In genomic region chr13:29423050-29423449, GRCh38 we compare ENCODE assay signal across 31 cellular contexts.
"Had no signal": no experiment of that assay in that cellular context is flagged by ENCODE, and none has a peak within 500 bp of the region (broad histone marks: within the 10 kb centered on the region; RNA-seq: fewer than 3 reads in every experiment).

No MANE protein-coding gene starts in this region.

- DNase-seq: activated B cell treated with CpG ODN at 0.5 μM for 24 hours; activated CD4-positive, alpha-beta T cell treated with anti-CD3 and anti-CD28 coated beads for 48 hours; activated CD4-positive, alpha-beta T cell treated with anti-CD3 and anti-CD28 coated beads, Interleukin-2, amount 50 U/mL, for 4 hours; activated CD4-positive, CD25-positive, alpha-beta regulatory T cell treated with anti-CD3 and anti-CD28 coated beads, Interleukin-2, amount 50 U/mL, for 72 hours; activated CD8-positive, alpha-beta T cell treated with anti-CD3 and anti-CD28 coated beads for 36 hours; activated effector memory CD4-positive, alpha-beta T cell treated with anti-CD3 and anti-CD28 coated beads, Interleukin-2, amount 50 U/mL, for 16 hours; activated naive CD4-positive, alpha-beta T cell; activated naive CD4-positive, alpha-beta T cell treated with anti-CD3 and anti-CD28 coated beads, Interleukin-2, amount 50 U/mL, for 16 hours; activated naive CD8-positive, alpha-beta T cell treated with anti-CD3 and anti-CD28 coated beads for 36 hours; activated T-cell treated with anti-CD3 and anti-CD28 coated beads, Interleukin-2, amount 50 U/mL, for 1 hour; activated T-cell treated with anti-CD3 and anti-CD28 coated beads, Interleukin-2, amount 50 U/mL, for 72 hours; amniotic stem cell; aorta; brain microvascular endothelial cell; central memory CD4-positive, alpha-beta T cell; NCI-H1092 treated with DMSO at 0.1 percent for 48 hours; NCI-H1417; NCI-H146; NCI-H187; NCI-H2029 treated with DMSO at 0.1 percent for 48 hours; NCI-H2107; NCI-H345; NCI-H524 treated with DMSO at 0.1 percent for 48 hours; PC-9; Right ventricle myocardium superior; SW 1271; T-helper 1 cell; T-helper 2 cell; T-helper 9 cell had no signal

- H3K27ac Mint-ChIP-seq: activated B cell treated with CpG ODN at 0.5 μM for 24 hours; activated CD8-positive, alpha-beta T cell treated with anti-CD3 and anti-CD28 coated beads for 36 hours; activated naive CD8-positive, alpha-beta T cell treated with anti-CD3 and anti-CD28 coated beads for 36 hours; activated T-cell treated with anti-CD3 and anti-CD28 coated beads, Interleukin-2, amount 50 U/mL, for 72 hours; activated T-helper 17 cell treated with anti-CD3 and anti-CD28 coated beads, Interleukin-2, amount 50 U/mL, for 72 hours had no signal

- H3K4me3 ChIP-seq: PC-9 had no signal

- H3K4me3 Mint-ChIP-seq: activated B cell treated with CpG ODN at 0.5 μM for 24 hours; activated CD8-positive, alpha-beta T cell treated with anti-CD3 and anti-CD28 coated beads for 36 hours; activated naive CD8-positive, alpha-beta T cell treated with anti-CD3 and anti-CD28 coated beads for 36 hours; activated T-cell treated with anti-CD3 and anti-CD28 coated beads, Interleukin-2, amount 50 U/mL, for 72 hours; activated T-helper 17 cell treated with anti-CD3 and anti-CD28 coated beads, Interleukin-2, amount 50 U/mL, for 72 hours had no signal

- H3K27ac ChIP-seq: brain microvascular endothelial cell, PC-9, VCaP had no signal

- ATAC-seq: activated CD8-positive, alpha-beta T cell treated with anti-CD3 and anti-CD28 coated beads for 36 hours; activated T-cell treated with anti-CD3 and anti-CD28 coated beads, Interleukin-2, amount 50 U/mL, for 72 hours; activated T-helper 17 cell treated with anti-CD3 and anti-CD28 coated beads, Interleukin-2, amount 50 U/mL, for 72 hours had no signal

- H3K36me3 Mint-ChIP-seq: activated naive CD8-positive, alpha-beta T cell treated with anti-CD3 and anti-CD28 coated beads for 36 hours had no signal

- H3K36me3 ChIP-seq: brain microvascular endothelial cell had no signal

- H3K4me1 Mint-ChIP-seq: activated B cell treated with CpG ODN at 0.5 μM for 24 hours; activated naive CD8-positive, alpha-beta T cell treated with anti-CD3 and anti-CD28 coated beads for 36 hours; activated T-helper 17 cell treated with anti-CD3 and anti-CD28 coated beads, Interleukin-2, amount 50 U/mL, for 72 hours had no signal

- H3K4me2 ChIP-seq: PC-9 had no signal

- H2AFZ ChIP-seq: PC-9 had no signal

- H3K9me3 Mint-ChIP-seq: activated B cell treated with CpG ODN at 0.5 μM for 24 hours; activated CD8-positive, alpha-beta T cell treated with anti-CD3 and anti-CD28 coated beads for 36 hours; activated naive CD8-positive, alpha-beta T cell treated with anti-CD3 and anti-CD28 coated beads for 36 hours; activated T-cell treated with anti-CD3 and anti-CD28 coated beads, Interleukin-2, amount 50 U/mL, for 72 hours; activated T-helper 17 cell treated with anti-CD3 and anti-CD28 coated beads, Interleukin-2, amount 50 U/mL, for 72 hours had no signal
